Comparison of ENCODE assay signal across 20 cellular contexts in genomic region chr20:48180039-48180438, GRCh38.
DNase-seq lines count a peak whose midpoint lies in the region; ATAC-seq, FAIRE-seq and TF ChIP-seq lines count a peak whose summit lies in the region.
"Had no signal": no experiment of that assay in that cellular context is flagged by ENCODE, and none has a peak within 500 bp of the region (broad histone marks: within the 10 kb centered on the region; RNA-seq: fewer than 3 reads in every experiment).

No MANE protein-coding gene starts in this region.

- in situ Hi-C loops in K562 (cut with MboI) = no loop called here

- DNase-seq in DMS153 treated with DMSO at 0.1 percent for 48 hours (lab: John Stamatoyannopoulos, UW; ENCODE audit: unreplicated experiment) (peak; percentile 33), HuH-7.5 (ENCODE audit: low spot score) (peak; percentile 74), K562 (ENCODE audit: extremely low read depth in 1 of 4, low spot score in 3 of 4) (no peak), kidney tubule cell (ENCODE audit: low spot score) (peak; percentile 51), heart left ventricle (no peak), amniotic stem cell (lab: John Stamatoyannopoulos, UW) (no peak), mesenteric fat pad (ENCODE audit: low spot score) (no peak)
- DNase-seq: activated CD4-positive, CD25-positive, alpha-beta regulatory T cell; activated gamma-delta T cell treated with Interleukin-2 at 50 U/mL for 16 hours; DMS 273 treated with DMSO at 0.1 percent for 48 hours; esophagus squamous epithelium; HCEC 1CT; left cardiac atrium; Right ventricle myocardium superior; sigmoid colon; stimulated activated CD4-positive, alpha-beta T cell treated with anti-CD3 and anti-CD28 coated beads, Interleukin-4, amount 100 ng/mL, for 24 hours; stimulated activated CD8-positive, alpha-beta memory T cell treated with anti-CD3 and anti-CD28 coated beads, Interleukin-4, amount 100 ng/mL, for 48 hours; testis had no signal

- no peak overlapping the region for H2AFZ ChIP-seq in K562 (ENCODE audit: low read depth, low read length)

- CTCF ChIA-PET in K562 (lab: Yijun Ruan, JAX; ENCODE audit: low intra/inter-chr PET ratio) = no interaction called here

- H3K4me1 ChIP-seq in K562 (replicated peaks in 1 of 2; ENCODE audit: control insufficient read depth in 2 of 2, insufficient read depth in 2 of 2, low read length in 2 of 2) (no peaks in the 10 kb centered on the region), heart left ventricle (no peaks in the 10 kb centered on the region)
- H3K4me1 ChIP-seq: testis had no signal

- no TSS peak for BruUV-seq in K562 (replicated peaks; lab: Mats Ljungman, UMichigan)

- no peaks in the 10 kb centered on the region for H3K9me1 ChIP-seq in K562 (ENCODE audit: control insufficient read depth, insufficient read depth, low read length)

- no peak for ATAC-seq in K562
- ATAC-seq in heart left ventricle = no peak
- no peak for ATAC-seq in HG03354 (IDR thresholded peaks at IDR 0.05; ENCODE audit: poor library complexity, severe bottlenecking, unreplicated experiment)
- ATAC-seq: left cardiac atrium had no signal

- no peaks in the 10 kb centered on the region for H4K20me1 ChIP-seq in K562 (replicated peaks; ENCODE audit: control insufficient read depth, insufficient read depth, low read length)

- H3K36me3 ChIP-seq in K562 (ENCODE audit: control insufficient read depth, insufficient read depth, low read length) (no peaks in the 10 kb centered on the region), heart left ventricle (no peaks in the 10 kb centered on the region)
- H3K36me3 ChIP-seq: esophagus squamous epithelium, sigmoid colon had no signal

- no peak overlapping the region for H3K9ac ChIP-seq in K562 (ENCODE audit: insufficient read depth in 1 of 2, low read depth in 2 of 2, low read length in 2 of 2)

- H3K4me2 ChIP-seq in K562 (ENCODE audit: insufficient read depth, low read length) = no peak overlapping the region

- intact Hi-C loops in K562 (cut with micrococcal nuclease) (no loop called here), heart left ventricle (cut with DNase I) (no loop called here)

- H3K79me2 ChIP-seq in K562 (ENCODE audit: control insufficient read depth, insufficient read depth, low read length) = no peaks in the 10 kb centered on the region

- H3K9me3 ChIP-seq in K562 (replicated peaks; ENCODE audit: control insufficient read depth, insufficient read depth, low read depth, low read length) (no peaks in the 10 kb centered on the region), heart left ventricle (peaks cover 0 to 7% (median 0%) of the 10 kb centered on the region in 12 donors)
- H3K9me3 ChIP-seq: esophagus squamous epithelium, sigmoid colon, testis had no signal

- H3K4me3 ChIP-seq in K562 (no peak overlapping the region), heart left ventricle (no peak overlapping the region)
- H3K4me3 ChIP-seq: dorsolateral prefrontal cortex, esophagus squamous epithelium, sigmoid colon, testis had no signal

- no peak for TF ChIP-seq EP300 in K562 (IDR thresholded peaks at IDR 0.05; ENCODE audit: low read length)

- TF ChIP-seq RAD21 in K562 (CRISPR knock-in tag; conservative IDR thresholded peaks at IDR 0.05 in 1 of 2, IDR thresholded peaks at IDR 0.05 in 1 of 2) = no peak

- no peak for TF ChIP-seq POLR2A in K562 (conservative IDR thresholded peaks at IDR 0.05)
- TF ChIP-seq POLR2A in heart left ventricle (IDR thresholded peaks at IDR 0.05) = no peak

- POLR2A ChIA-PET in K562 (lab: Yijun Ruan, JAX) = no interaction called here

- H3K27ac ChIP-seq in K562 (ENCODE audit: extremely low read depth, low read depth, low read length) = no peak overlapping the region
- no peak overlapping the region for H3K27ac ChIP-seq in heart left ventricle
- H3K27ac ChIP-seq: dorsolateral prefrontal cortex, testis had no signal

- H3K27me3 ChIP-seq in K562 (ENCODE audit: control insufficient read depth in 2 of 2, insufficient read depth in 2 of 2, low read length in 2 of 2) (peaks cover 2 to 9% of the 10 kb centered on the region in 2 experiments; a peak in 4 of 5 replicates), heart left ventricle (no peaks in the 10 kb centered on the region)
- H3K27me3 ChIP-seq: dorsolateral prefrontal cortex, esophagus squamous epithelium, sigmoid colon, testis had no signal

- TF ChIP-seq CTCF in K562 (IDR thresholded peaks at IDR 0.05 in 2 of 3, conservative IDR thresholded peaks at IDR 0.05 in 1 of 3; ENCODE audit: insufficient read depth in 2 of 3, low read depth in 1 of 3, low read length in 3 of 3) (no peak), heart left ventricle (IDR thresholded peaks at IDR 0.05) (no peak)

- 2% methylated on average over 4 of the region's 4 CpGs for WGBS in K562 (ENCODE audit: insufficient coverage, low coverage, missing lambda C conversion rate)
- 84 to 88% (median 87%) methylated on average over 4 of the region's 4 CpGs for WGBS in heart left ventricle, 4 donors

- no peak for FAIRE-seq in K562 (lab: Jason Lieb, UNC)

TF ChIP-seq in K562, 482 proteins besides CTCF, POLR2A, EP300 and RAD21:
- TF ChIP-seq FOXJ2 (tag; IDR thresholded peaks at IDR 0.05) (no peak), ZMIZ1 (IDR thresholded peaks at IDR 0.05; ENCODE audit: low read depth in 2 of 2, low read length in 2 of 2) (no peak), PKNOX1 (IDR thresholded peaks at IDR 0.05) (0 out of 2 replicates have a peak, but pooled peaks have one; percentile 8), CBX5 (IDR thresholded peaks at IDR 0.05; ENCODE audit: borderline replicate concordance, low read depth) (no peak), BMI1 (IDR thresholded peaks at IDR 0.05; ENCODE audit: low read length) (no peak), MEIS2 (IDR thresholded peaks at IDR 0.05; ENCODE audit: partially characterized antibody) (peak; percentile 19), SAP30 (IDR thresholded peaks at IDR 0.05; ENCODE audit: borderline replicate concordance, insufficient read depth, low read depth, low read length, poor library complexity, severe bottlenecking) (no peak), TRIM24 (IDR thresholded peaks at IDR 0.05) (no peak)

Comparison
In these comparisons a context has a peak if more than half of its experiments do, and no peak if none do; other contexts are left out.
1. DNase-seq: peak in DMS153 treated with DMSO at 0.1 percent for 48 hours (single experiment), HuH-7.5 (single experiment) and kidney tubule cell (single experiment); none in K562 (0 of 4), heart left ventricle (0 of 5), amniotic stem cell (single experiment) and mesenteric fat pad (single experiment).